ENCODE assay signal across 21 cellular contexts in genomic region chr22:28937206-28938025, GRCh38.
"Had no signal": no experiment of that assay in that cellular context is flagged by ENCODE, and none has a peak within 500 bp of the region (broad histone marks: within the 10 kb centered on the region; RNA-seq: fewer than 3 reads in every experiment).

No MANE protein-coding gene starts in this region.

- H3K4me2 ChIP-seq: SK-N-SH had no signal

- H3K4me3 ChIP-seq: adrenal gland had no signal

- H3K27ac Mint-ChIP-seq: activated CD4-positive, alpha-beta T cell treated with anti-CD3 and anti-CD28 coated beads for 36 hours; activated CD8-positive, alpha-beta T cell treated with anti-CD3 and anti-CD28 coated beads for 36 hours; activated naive CD4-positive, alpha-beta T cell treated with anti-CD3 and anti-CD28 coated beads, Interleukin-2, amount 10 ng/mL, durations not matched to agents 7 days and 5 days; activated naive CD8-positive, alpha-beta T cell treated with anti-CD3 and anti-CD28 coated beads for 36 hours; activated T-cell treated with anti-CD3 and anti-CD28 coated beads, Interleukin-2, amount 50 U/mL, for 72 hours; activated T-helper 2 cell treated with anti-CD3 and anti-CD28 coated beads, Interferon-gamma antibody, Interleukin-2, Interleukin-4, amounts not matched to agents 10 μg/mL and 5 μg/mL and 100 μg/mL, durations not matched to agents 14 hours and 24 hours and 36 hours had no signal

- H3K36me3 ChIP-seq: adrenal gland had no signal

- ATAC-seq: activated CD4-positive, alpha-beta T cell treated with anti-CD3 and anti-CD28 coated beads for 36 hours; activated CD8-positive, alpha-beta T cell treated with anti-CD3 and anti-CD28 coated beads for 36 hours; activated T-cell treated with anti-CD3 and anti-CD28 coated beads, Interleukin-2, amount 50 U/mL, for 72 hours had no signal

- DNase-seq: activated CD4-positive, alpha-beta T cell treated with anti-CD3 and anti-CD28 coated beads for 36 hours; activated CD8-positive, alpha-beta memory T cell treated with anti-CD3 and anti-CD28 coated beads, Interleukin-2, amount 50 U/mL, for 4 hours; activated CD8-positive, alpha-beta T cell treated with anti-CD3 and anti-CD28 coated beads for 36 hours; activated gamma-delta T cell treated with Interleukin-2 at 50 U/mL for 16 hours; activated naive CD4-positive, alpha-beta T cell treated with anti-CD3 and anti-CD28 coated beads, Interleukin-2, amount 10 ng/mL, durations not matched to agents 7 days and 5 days; activated naive CD8-positive, alpha-beta T cell treated with anti-CD3 and anti-CD28 coated beads for 36 hours; activated T-cell treated with anti-CD3 and anti-CD28 coated beads, Interleukin-2, amount 50 U/mL, for 72 hours; adrenal gland; anterior cingulate cortex; KG1; NCI-H1048; NCI-H1694; NCI-H2029; NCI-H345; NCI-H510A; NCI-H526 treated with DMSO at 0.1 percent for 48 hours; NCI-H82; SK-N-SH; T-helper 1 cell had no signal

- H3K9me3 ChIP-seq: adrenal gland, SK-N-SH had no signal

- H3K9ac ChIP-seq: SK-N-SH had no signal

- H3K27ac ChIP-seq: adrenal gland had no signal

- H3K4me1 Mint-ChIP-seq: activated CD4-positive, alpha-beta T cell treated with anti-CD3 and anti-CD28 coated beads for 36 hours; activated naive CD4-positive, alpha-beta T cell treated with anti-CD3 and anti-CD28 coated beads, Interleukin-2, amount 10 ng/mL, durations not matched to agents 7 days and 5 days; activated naive CD8-positive, alpha-beta T cell treated with anti-CD3 and anti-CD28 coated beads for 36 hours; central memory CD8-positive, alpha-beta T cell had no signal

- H3K27me3 ChIP-seq: adrenal gland had no signal

- H3K4me3 Mint-ChIP-seq: activated CD4-positive, alpha-beta T cell treated with anti-CD3 and anti-CD28 coated beads for 36 hours; activated CD8-positive, alpha-beta T cell treated with anti-CD3 and anti-CD28 coated beads for 36 hours; activated naive CD4-positive, alpha-beta T cell treated with anti-CD3 and anti-CD28 coated beads, Interleukin-2, amount 10 ng/mL, durations not matched to agents 7 days and 5 days; activated naive CD8-positive, alpha-beta T cell treated with anti-CD3 and anti-CD28 coated beads for 36 hours; activated T-cell treated with anti-CD3 and anti-CD28 coated beads, Interleukin-2, amount 50 U/mL, for 72 hours; central memory CD8-positive, alpha-beta T cell had no signal

- H3K9me3 Mint-ChIP-seq: activated CD8-positive, alpha-beta T cell treated with anti-CD3 and anti-CD28 coated beads for 36 hours; activated naive CD4-positive, alpha-beta T cell treated with anti-CD3 and anti-CD28 coated beads, Interleukin-2, amount 10 ng/mL, durations not matched to agents 7 days and 5 days; activated naive CD8-positive, alpha-beta T cell treated with anti-CD3 and anti-CD28 coated beads for 36 hours; activated T-cell treated with anti-CD3 and anti-CD28 coated beads, Interleukin-2, amount 50 U/mL, for 72 hours; activated T-helper 2 cell treated with anti-CD3 and anti-CD28 coated beads, Interferon-gamma antibody, Interleukin-2, Interleukin-4, amounts not matched to agents 10 μg/mL and 5 μg/mL and 100 μg/mL, durations not matched to agents 14 hours and 24 hours and 36 hours; central memory CD8-positive, alpha-beta T cell had no signal

- H3K36me3 Mint-ChIP-seq: activated naive CD4-positive, alpha-beta T cell treated with anti-CD3 and anti-CD28 coated beads, Interleukin-2, amount 10 ng/mL, durations not matched to agents 7 days and 5 days; activated naive CD8-positive, alpha-beta T cell treated with anti-CD3 and anti-CD28 coated beads for 36 hours had no signal
